Comparison of ENCODE assay signal across 1 cellular context in genomic region chr14:32201196-32201815, GRCh38.
A peak's percentile ranks its signal among the peaks of the same experiment; 100 is the strongest.
TF ChIP-seq lines count a peak whose summit lies in the region.

No MANE protein-coding gene starts in this region.

TF ChIP-seq in WTC11, 78 proteins besides CTCF, POLR2A, EP300 and RAD21 (continued from another document):
- TF ChIP-seq ATF2 (CRISPR knock-in tag; IDR thresholded peaks at IDR 0.05; ENCODE audit: borderline replicate concordance, low read depth) (no peak), ZNF396 (CRISPR knock-in tag; IDR thresholded peaks at IDR 0.05; ENCODE audit: borderline replicate concordance) (no peak), ETV6 (CRISPR knock-in tag; IDR thresholded peaks at IDR 0.05) (0 out of 2 replicates have a peak, but pooled peaks have one; percentile 16), ZNF232 (CRISPR knock-in tag; IDR thresholded peaks at IDR 0.05) (no peak), MYBL2 (CRISPR knock-in tag; IDR thresholded peaks at IDR 0.05) (0 out of 2 replicates have a peak, but pooled peaks have one; percentile 58), GTF2I (CRISPR knock-in tag; conservative IDR thresholded peaks at IDR 0.05) (no peak), NR2C2 (CRISPR knock-in tag; IDR thresholded peaks at IDR 0.05) (no peak), ZNF512 (CRISPR knock-in tag; IDR thresholded peaks at IDR 0.05; ENCODE audit: borderline replicate concordance) (no peak), HMGXB4 (CRISPR knock-in tag; IDR thresholded peaks at IDR 0.05) (peak; percentile 81; the same call in 1 of the 2 replicates), TEAD4 (CRISPR knock-in tag; IDR thresholded peaks at IDR 0.05) (no peak), NFE2L1 (CRISPR knock-in tag; IDR thresholded peaks at IDR 0.05) (0 out of 2 replicates have a peak, but pooled peaks have one; percentile 59), GABPB1 (CRISPR knock-in tag; IDR thresholded peaks at IDR 0.05) (peak; percentile 86; the same call in 1 of the 2 replicates), ZMAT4 (CRISPR knock-in tag; IDR thresholded peaks at IDR 0.05) (no peak), JUN (CRISPR knock-in tag; IDR thresholded peaks at IDR 0.05) (no peak), ZNF416 (CRISPR knock-in tag; IDR thresholded peaks at IDR 0.05) (no peak), SP1 (CRISPR knock-in tag; conservative IDR thresholded peaks at IDR 0.05) (peak; percentile 1), TP53 (CRISPR knock-in tag; IDR thresholded peaks at IDR 0.05) (no peak), ATF1 (CRISPR knock-in tag; IDR thresholded peaks at IDR 0.05) (no peak)
